8 cellular contexts compared by ENCODE assay signal in the genomic region with DNA sequence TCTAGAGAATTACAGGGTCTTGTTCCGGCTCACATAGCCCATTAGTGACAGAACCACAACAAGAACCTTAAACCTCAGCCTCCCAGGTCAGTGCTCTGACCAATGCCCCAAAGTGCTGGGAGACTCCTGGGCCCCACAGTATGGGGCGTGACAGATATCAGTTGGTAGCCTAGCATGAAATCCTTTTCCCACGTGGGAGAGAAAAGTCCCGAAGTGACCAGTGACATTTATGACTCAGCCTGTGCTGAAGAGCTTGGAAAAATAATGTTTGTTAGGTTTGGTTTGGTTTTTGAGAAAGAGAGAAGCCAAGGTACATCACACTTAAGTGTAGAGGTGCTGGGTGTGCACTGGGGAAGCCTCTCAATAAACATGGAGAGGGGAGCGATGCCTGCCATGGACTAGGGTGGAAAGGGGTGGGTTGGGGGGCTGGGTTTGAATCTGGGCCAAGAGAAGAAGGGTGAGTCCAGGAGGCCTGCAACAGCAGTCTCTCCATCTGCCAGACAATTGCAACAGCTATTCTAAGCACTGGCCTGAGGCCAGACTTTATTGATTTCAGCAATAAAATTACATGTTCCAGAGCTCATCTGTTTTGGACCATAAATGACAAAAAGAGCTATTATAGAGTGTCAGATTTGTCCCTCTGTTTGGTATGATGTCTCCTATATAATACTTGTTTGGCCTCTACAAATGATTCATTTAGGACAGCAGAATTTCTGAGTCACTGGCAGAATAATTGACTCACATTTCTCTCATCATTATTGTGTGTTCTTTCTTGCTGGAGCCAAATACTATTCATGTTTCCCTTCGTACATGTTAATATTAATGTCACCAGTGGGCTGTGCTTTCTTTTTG. TPM values are rescaled to one million over a fixed set of nuclear protein-coding genes. Genes with fewer than 3 reads are reported as not detected.
DNase-seq lines count a peak whose midpoint lies in the region; ATAC-seq and TF ChIP-seq lines count a peak whose summit lies in the region.

No MANE protein-coding gene starts in this region.

- H3K4me1 ChIP-seq in sigmoid colon (peaks cover 0 to 19% (median 15%) of the 10 kb centered on the region in 4 donors), Peyer's patch (peaks cover 0 to 32% (median 0%) of the 10 kb centered on the region in 4 donors)

- TF ChIP-seq POLR2A in sigmoid colon (IDR thresholded peaks at IDR 0.05) (no peak), Peyer's patch (IDR thresholded peaks at IDR 0.05) (no peak)

- H3K36me3 ChIP-seq in sigmoid colon (no peaks in the 10 kb centered on the region), Peyer's patch (no peaks in the 10 kb centered on the region)

- no peak overlapping the region for H3K4me3 ChIP-seq in sigmoid colon
- no peak overlapping the region for H3K4me3 ChIP-seq in Peyer's patch

- H3K27me3 ChIP-seq in sigmoid colon, result no peaks in the 10 kb centered on the region
- no peaks in the 10 kb centered on the region for H3K27me3 ChIP-seq in Peyer's patch

- intact Hi-C loops in sigmoid colon (cut with DNase I), result no loop called here

- H3K9me3 ChIP-seq in sigmoid colon (no peaks in the 10 kb centered on the region), Peyer's patch (no peaks in the 10 kb centered on the region)

- TF ChIP-seq CTCF in sigmoid colon (IDR thresholded peaks at IDR 0.05), result no peak
- TF ChIP-seq CTCF in Peyer's patch (IDR thresholded peaks at IDR 0.05), result no peak

- peak; percentile 62 for DNase-seq in GM03348 (ENCODE audit: low spot score)
- DNase-seq in NCI-H524 (lab: John Stamatoyannopoulos, UW), result peak; percentile 63 to 79
- DNase-seq in epithelial cell of prostate (ENCODE audit: low read depth, low spot score), result peak; percentile 40
- no peak for DNase-seq in sigmoid colon
- no peak for DNase-seq in Peyer's patch
- DNase-seq in pons (ENCODE audit: low spot score), result no peak

- TF ChIP-seq EP300 in sigmoid colon (IDR thresholded peaks at IDR 0.05), result no peak

- 27 to 62% methylated on average over 6 of the region's 6 CpGs for WGBS in sigmoid colon, 2 donors

- H3K27ac ChIP-seq in epithelial cell of prostate (peak overlapping the region; percentile 57), sigmoid colon (peak overlapping the region; percentile 19 to 45 (median 28)), Peyer's patch (peak overlapping the region in 1 of 4 donors; percentile 59)

- ATAC-seq in GM18867 (IDR thresholded peaks at IDR 0.05; ENCODE audit: unreplicated experiment) (no peak), HG03457 (IDR thresholded peaks at IDR 0.05; ENCODE audit: unreplicated experiment) (no peak)

RNA-seq across cellular contexts. Expression of a gene that starts 43.4 kb away (rescaled TPM):
- under 1 TPM in 1 of 4 donors, not detected in 3; 0.27 TPM for total RNA-seq in sigmoid colon
- polyA plus RNA-seq in sigmoid colon, result 1 to 10 TPM in 1 of 3 donors, under 1 TPM in 2; under 0.01 to 2.2 (median 0.23) TPM
- total RNA-seq in Peyer's patch, result 1 to 10 TPM in 1 of 4 donors, under 1 TPM in 1, not detected in 2; 0.18 to 1.7 TPM

RNA-seq across cellular contexts. Expression of a gene that starts 50.0 kb away (rescaled TPM):
- total RNA-seq in sigmoid colon (100 to 1,000 TPM in 2 of 4 donors, 10 to 100 TPM in 2; 71.5 to 112 (median 94.4) TPM), Peyer's patch (100 to 1,000 TPM in 1 of 4 donors, 10 to 100 TPM in 3; 65.1 to 111 (median 70.4) TPM)
- polyA plus RNA-seq in sigmoid colon, result 10 to 100 TPM in 1 of 3 donors, 1 to 10 TPM in 2; 2.1 to 18.2 (median 6.6) TPM

RNA-seq across cellular contexts. Expression of a gene that starts 54.9 kb away (rescaled TPM):
- total RNA-seq in sigmoid colon, result 1 to 10 TPM in 3 of 4 donors, not detected in 1; 1.2 to 4.6 (median 1.8) TPM
- 1 to 10 TPM in 2 of 3 donors, under 1 TPM in 1; 0.60 to 1.7 (median 1.2) TPM for polyA plus RNA-seq in sigmoid colon
- total RNA-seq in Peyer's patch, result 1 to 10 TPM; 1.8 to 9.9 (median 3.5) TPM

Comparison
In these comparisons a context has a peak if more than half of its experiments do, and no peak if none do; other contexts are left out.
1. DNase-seq: peak in GM03348 (single experiment), NCI-H524 (2 of 2) and epithelial cell of prostate (single experiment); none in sigmoid colon (single experiment), Peyer's patch (0 of 3) and pons (single experiment).